In the genomic region with DNA sequence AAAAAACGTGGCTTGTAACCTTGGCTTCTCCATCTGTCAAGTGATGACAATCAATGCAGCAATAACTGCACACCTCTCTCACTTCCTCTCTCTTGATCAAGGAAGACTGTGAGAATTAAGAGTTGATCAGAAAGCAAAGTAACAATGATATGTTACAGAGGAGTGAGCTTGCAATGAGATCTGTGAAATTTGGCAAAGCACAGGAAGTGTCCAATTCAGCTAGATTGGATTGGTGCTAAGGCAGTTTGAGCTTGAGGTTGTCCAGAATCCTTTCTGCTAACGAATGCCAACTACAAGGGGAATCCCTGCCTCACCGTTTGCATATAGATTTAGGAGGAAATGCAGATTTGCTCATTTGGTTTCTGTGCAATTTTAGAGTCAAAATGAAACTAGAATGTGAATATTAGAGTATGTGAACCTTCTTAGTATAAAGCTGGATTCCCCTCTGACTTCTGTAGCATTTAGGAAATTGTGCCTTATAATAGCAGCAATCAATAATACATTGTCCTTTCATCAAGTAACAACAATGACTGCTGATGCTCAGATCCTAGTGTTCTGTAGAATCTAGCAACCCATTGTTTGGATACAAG, we compare ENCODE assay signal across 9 cellular contexts.
DNase-seq lines count a peak whose midpoint lies in the region; ATAC-seq and TF ChIP-seq lines count a peak whose summit lies in the region.
"Had no signal": no experiment of that assay in that cellular context is flagged by ENCODE, and none has a peak within 500 bp of the region (broad histone marks: within the 10 kb centered on the region; RNA-seq: fewer than 3 reads in every experiment).

No MANE protein-coding gene starts in this region.

- H4K20me1 ChIP-seq in SK-N-SH (ENCODE audit: insufficient read depth), result no peaks in the 10 kb centered on the region

- no peak overlapping the region for H3K4me2 ChIP-seq in SK-N-SH

- H3K9me2 ChIP-seq in SK-N-SH, result no peaks in the 10 kb centered on the region

- H3K4me3 ChIP-seq in SK-N-SH (ENCODE audit: low read depth in 2 of 2, low read length in 1 of 2) (no peak overlapping the region), BE2C (ENCODE audit: low read depth, low read length) (no peak overlapping the region)

- no peak overlapping the region for H3K9ac ChIP-seq in SK-N-SH

- H3K4me1 ChIP-seq in SK-N-SH (ENCODE audit: control insufficient read depth in 1 of 2, insufficient read depth in 2 of 2, low read depth in 1 of 2, low read length in 1 of 2), result no peaks in the 10 kb centered on the region
- no peaks in the 10 kb centered on the region for H3K4me1 ChIP-seq in BE2C

- peaks cover 4 to 9% of the 10 kb centered on the region in 2 donors for H3K36me3 Mint-ChIP-seq in activated T-cell treated with anti-CD3 and anti-CD28 coated beads, Interleukin-2, amount 50 U/mL, for 72 hours (ENCODE audit: insufficient read depth in 2 of 2)

- CTCF ChIA-PET in SK-N-SH (lab: Yijun Ruan, JAX), result interaction anchor here (1.0 to 1.6 kb wide), 3 partner anchors 14 to 368 kb away, joined by 3 to 5 read pairs (median 3); no protein-coding TSS in a partner anchor

- no peaks in the 10 kb centered on the region for H3K9me3 ChIP-seq in SK-N-SH
- H3K9me3 ChIP-seq in BE2C, result no peaks in the 10 kb centered on the region

- POLR2A ChIA-PET in SK-N-SH (lab: Yijun Ruan, JAX), result no interaction called here

- no peaks in the 10 kb centered on the region for H3K27me3 Mint-ChIP-seq in activated T-cell treated with anti-CD3 and anti-CD28 coated beads, Interleukin-2, amount 50 U/mL, for 72 hours (ENCODE audit: low read depth)

- peaks cover 2 to 4% of the 10 kb centered on the region in 2 donors for H3K9me3 Mint-ChIP-seq in activated T-cell treated with anti-CD3 and anti-CD28 coated beads, Interleukin-2, amount 50 U/mL, for 72 hours

- no peaks in the 10 kb centered on the region for H3F3A ChIP-seq in SK-N-SH (replicated peaks; ENCODE audit: insufficient read depth)

- TF ChIP-seq EP300 in SK-N-SH (IDR thresholded peaks at IDR 0.05; ENCODE audit: borderline replicate concordance in 1 of 2, low read depth in 1 of 2, low read length in 1 of 2), result no peak

- ATAC-seq in GM19023 (IDR thresholded peaks at IDR 0.05; ENCODE audit: unreplicated experiment) (peak; percentile 45), HG02981 (IDR thresholded peaks at IDR 0.05; ENCODE audit: unreplicated experiment) (peak; percentile 62)
- ATAC-seq in activated T-cell treated with anti-CD3 and anti-CD28 coated beads, Interleukin-2, amount 50 U/mL, for 72 hours (replicated peaks in 1 of 2), result peak; percentile 47 to 53

- H3K79me2 ChIP-seq in SK-N-SH (ENCODE audit: insufficient read depth), result no peaks in the 10 kb centered on the region

- H3K27ac ChIP-seq in SK-N-SH (ENCODE audit: low read depth in 2 of 2, low read length in 1 of 2), result no peak overlapping the region

- H3K4me1 Mint-ChIP-seq in activated T-cell treated with anti-CD3 and anti-CD28 coated beads, Interleukin-2, amount 50 U/mL, for 72 hours (ENCODE audit: low read depth), result peaks cover 59% of the 10 kb centered on the region

- H3K4me3 Mint-ChIP-seq in activated T-cell treated with anti-CD3 and anti-CD28 coated beads, Interleukin-2, amount 50 U/mL, for 72 hours, result peak overlapping the region; percentile 28 to 77

- no peaks in the 10 kb centered on the region for H3K27me3 ChIP-seq in SK-N-SH (ENCODE audit: insufficient read depth)
- no peaks in the 10 kb centered on the region for H3K27me3 ChIP-seq in BE2C

- peak overlapping the region; percentile 84 for H3K27ac Mint-ChIP-seq in activated T-cell treated with anti-CD3 and anti-CD28 coated beads, Interleukin-2, amount 50 U/mL, for 72 hours

- no peak overlapping the region for H2AFZ ChIP-seq in SK-N-SH (ENCODE audit: low read depth)

- peak; percentile 35 for DNase-seq in CD1c-positive myeloid dendritic cell (ENCODE audit: extremely low spot score)
- DNase-seq in activated T-cell treated with anti-CD3 and anti-CD28 coated beads, Interleukin-2, amount 50 U/mL, for 72 hours, result peak; percentile 50 to 59
- no peak for DNase-seq in SK-N-SH
- no peak for DNase-seq in mesenteric fat pad (ENCODE audit: low spot score)
- DNase-seq in NCI-H2196 (lab: John Stamatoyannopoulos, UW; ENCODE audit: unreplicated experiment), result no peak
- DNase-seq in BE2C, result no peak
- DNase-seq: foreskin melanocyte had no signal

- H3K36me3 ChIP-seq in SK-N-SH (replicated peaks in 1 of 2; ENCODE audit: control insufficient read depth in 1 of 2, insufficient read depth in 2 of 2, low read length in 1 of 2) (no peaks in the 10 kb centered on the region), BE2C (no peaks in the 10 kb centered on the region)

- no peak for TF ChIP-seq RAD21 in SK-N-SH (IDR thresholded peaks at IDR 0.05; ENCODE audit: low read length)

- 22% methylated on average over 3 of the region's 3 CpGs for WGBS in SK-N-SH (ENCODE audit: low lambda C conversion rate)

- TF ChIP-seq CTCF in SK-N-SH (IDR thresholded peaks at IDR 0.05) (no peak), BE2C (IDR thresholded peaks at IDR 0.05; ENCODE audit: low read depth, low read length) (no peak)

TF ChIP-seq in SK-N-SH, 30 proteins besides CTCF, POLR2A, EP300 and RAD21:
- TF ChIP-seq NFIC (IDR thresholded peaks at IDR 0.05; ENCODE audit: borderline replicate concordance) (no peak), TCF12 (IDR thresholded peaks at IDR 0.05) (no peak), FOXM1 (IDR thresholded peaks at IDR 0.05; ENCODE audit: low read depth) (no peak), MXI1 (IDR thresholded peaks at IDR 0.05; ENCODE audit: low read depth, low read length) (no peak), ELF1 (IDR thresholded peaks at IDR 0.05) (no peak), FOSL2 (IDR thresholded peaks at IDR 0.05; ENCODE audit: borderline replicate concordance, low read depth) (no peak), IRF3 (IDR thresholded peaks at IDR 0.05; ENCODE audit: low read depth, low read length) (no peak), POLR2AphosphoS5 (IDR thresholded peaks at IDR 0.05; ENCODE audit: low read depth, low read length) (no peak), YY1 (IDR thresholded peaks at IDR 0.05; ENCODE audit: low read depth) (no peak), TAF1 (IDR thresholded peaks at IDR 0.05; ENCODE audit: borderline replicate concordance, low read depth, low read length) (no peak), TEAD4 (IDR thresholded peaks at IDR 0.05; ENCODE audit: borderline replicate concordance, insufficient read depth) (no peak), RFX5 (IDR thresholded peaks at IDR 0.05; ENCODE audit: low read length) (no peak), USF2 (IDR thresholded peaks at IDR 0.05; ENCODE audit: borderline replicate concordance, low read depth, low read length) (no peak), GABPA (IDR thresholded peaks at IDR 0.05; ENCODE audit: low read depth) (no peak), CHD2 (IDR thresholded peaks at IDR 0.05; ENCODE audit: low read length, partially characterized antibody) (no peak)
- TF ChIP-seq, protein P1, sequence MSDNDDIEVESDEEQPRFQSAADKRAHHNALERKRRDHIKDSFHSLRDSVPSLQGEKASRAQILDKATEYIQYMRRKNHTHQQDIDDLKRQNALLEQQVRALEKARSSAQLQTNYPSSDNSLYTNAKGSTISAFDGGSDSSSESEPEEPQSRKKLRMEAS (IDR thresholded peaks at IDR 0.05; ENCODE audit: low read depth), result no peak
TF ChIP-seq in SK-N-SH: peak in this region for 0.

Comparison
In these comparisons a context has a peak if more than half of its experiments do, and no peak if none do; other contexts are left out.
1. DNase-seq: peak in CD1c-positive myeloid dendritic cell (single experiment) and activated T-cell treated with anti-CD3 and anti-CD28 coated beads, Interleukin-2, amount 50 U/mL, for 72 hours (2 of 2); none in SK-N-SH (single experiment), mesenteric fat pad (single experiment), NCI-H2196 (single experiment) and BE2C (single experiment).
2. Peak in every context shown above with its lines, with median percentiles within 50 percentile points of each other: ATAC-seq.